ENCODE assay signal across 1 cellular context in the genomic region with DNA sequence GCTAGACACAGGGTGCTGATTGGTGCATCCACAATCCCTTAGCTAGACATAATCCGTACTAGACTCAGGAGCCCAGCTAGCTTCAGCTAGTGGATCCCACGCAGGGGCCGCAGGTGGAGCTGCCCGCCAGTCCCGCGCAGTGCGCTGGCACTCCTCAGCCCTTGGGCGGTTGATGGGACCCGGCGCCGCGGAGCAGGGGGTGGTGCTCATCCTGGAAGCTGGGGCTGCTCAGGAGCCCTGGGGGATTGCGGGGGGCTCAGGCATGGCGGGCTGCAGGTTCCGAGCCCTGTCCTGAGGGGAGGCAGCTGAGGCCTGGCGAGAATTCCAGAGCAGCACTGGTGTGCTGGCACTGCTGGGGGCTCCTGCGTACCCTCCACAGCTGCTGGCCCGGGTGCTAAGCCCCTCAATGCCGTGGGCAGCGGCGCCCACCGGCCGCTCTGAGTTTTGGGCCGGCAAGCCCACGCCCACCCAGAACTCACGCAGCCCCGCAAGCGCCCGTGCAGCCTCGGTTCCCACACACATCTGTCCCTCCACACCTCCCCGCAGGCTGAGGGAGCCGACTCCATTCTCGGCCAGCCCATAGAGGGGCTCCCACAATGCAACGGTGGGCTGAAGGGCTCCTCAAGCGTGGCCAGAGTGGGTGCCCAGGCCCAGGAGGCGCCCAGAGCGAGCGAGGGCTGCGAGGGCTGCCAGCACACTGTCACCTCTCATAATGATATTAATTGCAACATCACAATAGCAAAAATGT.
TF ChIP-seq lines count a peak whose summit lies in the region.

No MANE protein-coding gene starts in this region.

TF ChIP-seq in K562, 482 proteins besides CTCF, POLR2A, EP300 and RAD21:
- TF ChIP-seq, protein P1, sequence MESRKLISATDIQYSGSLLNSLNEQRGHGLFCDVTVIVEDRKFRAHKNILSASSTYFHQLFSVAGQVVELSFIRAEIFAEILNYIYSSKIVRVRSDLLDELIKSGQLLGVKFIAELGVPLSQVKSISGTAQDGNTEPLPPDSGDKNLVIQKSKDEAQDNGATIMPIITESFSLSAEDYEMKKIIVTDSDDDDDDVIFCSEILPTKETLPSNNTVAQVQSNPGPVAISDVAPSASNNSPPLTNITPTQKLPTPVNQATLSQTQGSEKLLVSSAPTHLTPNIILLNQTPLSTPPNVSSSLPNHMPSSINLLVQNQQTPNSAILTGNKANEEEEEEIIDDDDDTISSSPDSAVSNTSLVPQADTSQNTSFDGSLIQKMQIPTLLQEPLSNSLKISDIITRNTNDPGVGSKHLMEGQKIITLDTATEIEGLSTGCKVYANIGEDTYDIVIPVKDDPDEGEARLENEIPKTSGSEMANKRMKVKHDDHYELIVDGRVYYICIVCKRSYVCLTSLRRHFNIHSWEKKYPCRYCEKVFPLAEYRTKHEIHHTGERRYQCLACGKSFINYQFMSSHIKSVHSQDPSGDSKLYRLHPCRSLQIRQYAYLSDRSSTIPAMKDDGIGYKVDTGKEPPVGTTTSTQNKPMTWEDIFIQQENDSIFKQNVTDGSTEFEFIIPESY (CRISPR knock-in tag; IDR thresholded peaks at IDR 0.05) = peak; percentile 72
- no peak for TF ChIP-seq TCF7 (IDR thresholded peaks at IDR 0.05; ENCODE audit: borderline replicate concordance)
TF ChIP-seq in K562: peak in this region for 1.
